Comparison of ENCODE assay signal across 25 cellular contexts in the genomic region with DNA sequence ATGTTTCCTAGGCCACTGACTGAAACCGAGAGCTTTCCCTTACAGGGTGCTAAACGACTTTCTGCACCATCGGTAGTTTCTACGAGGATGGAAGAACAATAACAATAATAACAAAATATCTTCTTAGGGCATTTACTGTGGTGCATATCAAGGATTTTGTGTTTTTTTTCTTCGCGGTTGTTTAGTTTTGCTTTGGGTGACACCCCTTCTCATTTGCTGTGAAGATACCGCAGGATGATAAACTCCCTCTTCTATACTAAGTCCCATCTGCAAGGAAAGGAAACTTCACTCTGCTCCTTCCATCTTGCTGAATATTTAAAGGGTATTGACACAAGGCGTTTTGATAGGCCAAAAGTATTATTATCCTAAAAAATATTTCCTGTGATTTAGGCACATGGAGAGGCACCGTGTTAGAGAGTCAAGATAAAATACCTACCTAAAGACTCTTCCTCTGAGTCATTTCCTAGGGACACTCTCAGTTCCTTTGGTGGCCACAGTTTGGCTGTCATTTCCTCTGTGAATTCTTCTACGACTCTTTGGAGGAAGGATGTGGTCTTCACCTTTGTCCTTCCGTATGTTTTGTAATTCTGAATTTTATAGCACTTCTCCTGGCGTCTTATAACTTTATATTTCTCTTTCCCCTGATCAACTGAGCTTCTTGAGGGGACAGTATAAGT.
DNase-seq lines count a peak whose midpoint lies in the region; ATAC-seq and TF ChIP-seq lines count a peak whose summit lies in the region.
"Had no signal": no experiment of that assay in that cellular context is flagged by ENCODE, and none has a peak within 500 bp of the region (broad histone marks: within the 10 kb centered on the region; RNA-seq: fewer than 3 reads in every experiment).

No MANE protein-coding gene starts in this region.

- intact Hi-C loops in natural killer cell (cut with micrococcal nuclease): loop anchor here (1.0 to 5.0 kb wide), 4 partner anchors 8 to 288 kb away; no protein-coding TSS in a partner anchor

- H3K4me1 ChIP-seq in upper lobe of left lung: no peaks in the 10 kb centered on the region

- WGBS in upper lobe of left lung, 2 donors: 68 to 73% methylated on average over 12 of the region's 12 CpGs

- H3K27ac ChIP-seq in upper lobe of left lung: no peak overlapping the region

- H3K27ac Mint-ChIP-seq in natural killer cell: peak overlapping the region; percentile 75 to 93
- H3K27ac Mint-ChIP-seq: activated B cell treated with CpG ODN at 0.5 μM for 24 hours; B cell; brain; HFFc6; naive thymus-derived CD8-positive, alpha-beta T cell; type B pancreatic cell had no signal

- no peaks in the 10 kb centered on the region for H3K36me3 ChIP-seq in upper lobe of left lung

- no peak for TF ChIP-seq EP300 in upper lobe of left lung (IDR thresholded peaks at IDR 0.05)

- no peak for TF ChIP-seq CTCF in natural killer cell (IDR thresholded peaks at IDR 0.05)
- no peak for TF ChIP-seq CTCF in upper lobe of left lung (IDR thresholded peaks at IDR 0.05)

- H3K36me3 Mint-ChIP-seq in natural killer cell: no peaks in the 10 kb centered on the region
- H3K36me3 Mint-ChIP-seq: brain; naive thymus-derived CD8-positive, alpha-beta T cell; type B pancreatic cell had no signal

- H3K4me3 ChIP-seq in upper lobe of left lung: no peak overlapping the region
- H3K4me3 ChIP-seq: GM12878 had no signal

- no peaks in the 10 kb centered on the region for H3K27me3 ChIP-seq in upper lobe of left lung

- TF ChIP-seq POLR2A in upper lobe of left lung (IDR thresholded peaks at IDR 0.05): no peak

- H3K27me3 Mint-ChIP-seq in natural killer cell (ENCODE audit: low read depth in 2 of 2): no peaks in the 10 kb centered on the region
- H3K27me3 Mint-ChIP-seq: activated B cell treated with CpG ODN at 0.5 μM for 24 hours, B cell, brain, type B pancreatic cell had no signal

- no peaks in the 10 kb centered on the region for H3K9me3 ChIP-seq in upper lobe of left lung

- H3K9me3 Mint-ChIP-seq in natural killer cell: no peaks in the 10 kb centered on the region
- H3K9me3 Mint-ChIP-seq: brain, type B pancreatic cell had no signal

- DNase-seq in activated gamma-delta T cell treated with Interleukin-2 at 50 U/mL for 16 hours: peak; percentile 15
- DNase-seq in activated gamma-delta T cell (lab: John Stamatoyannopoulos, UW): no peak
- peak; percentile 90 for DNase-seq in HT1080 (ENCODE audit: low read depth)
- peak; percentile 2 for DNase-seq in activated gamma-delta T cell treated with anti-CD3 and anti-CD28 coated beads, Interleukin-2, amount 50 U/mL, for 16 hours (ENCODE audit: low read depth)
- DNase-seq in natural killer cell: peak; percentile 25
- no peak for DNase-seq in HT-29 (ENCODE audit: low spot score)
- DNase-seq in upper lobe of left lung: no peak
- DNase-seq in MV-4-11 (lab: John Stamatoyannopoulos, UW): no peak
- DNase-seq: activated B cell treated with CpG ODN at 0.5 μM for 24 hours; activated CD4-positive, alpha-beta T cell treated with anti-CD3 and anti-CD28 coated beads, Interleukin-2, amount 50 U/mL, for 4 hours; activated effector memory CD4-positive, alpha-beta T cell treated with anti-CD3 and anti-CD28 coated beads, Interleukin-2, amount 50 U/mL, for 16 hours; COR-L47; GOT3; HFFc6; midbrain; NCI-H1092 treated with DMSO at 0.1 percent for 48 hours; NCI-H1930; NCI-H524 treated with DMSO at 0.1 percent for 48 hours; stimulated activated CD4-positive, alpha-beta T cell treated with anti-CD3 and anti-CD28 coated beads, Interleukin-1b, Interleukin-23, amount 100 ng/mL, for 48 hours had no signal

- peaks cover 73 to 79% of the 10 kb centered on the region in 2 donors for H3K4me1 Mint-ChIP-seq in natural killer cell
- H3K4me1 Mint-ChIP-seq: activated B cell treated with CpG ODN at 0.5 μM for 24 hours, B cell had no signal

- peak overlapping the region; percentile 85 for H3K4me3 Mint-ChIP-seq in natural killer cell
- H3K4me3 Mint-ChIP-seq: activated B cell treated with CpG ODN at 0.5 μM for 24 hours, B cell, brain, HFFc6, type B pancreatic cell had no signal

- ATAC-seq in natural killer cell: peak; percentile 81 to 91 (median 86)
- ATAC-seq in upper lobe of left lung (ENCODE audit: low FRiP score in 2 of 2): no peak
- ATAC-seq: GM12878; naive thymus-derived CD8-positive, alpha-beta T cell; Panc1 had no signal

Comparison
In these comparisons a context has a peak if more than half of its experiments do, and no peak if none do; other contexts are left out.
1. DNase-seq: peak in activated gamma-delta T cell treated with Interleukin-2 at 50 U/mL for 16 hours (single experiment), HT1080 (single experiment), activated gamma-delta T cell treated with anti-CD3 and anti-CD28 coated beads, Interleukin-2, amount 50 U/mL, for 16 hours (single experiment) and natural killer cell (single experiment); none in activated gamma-delta T cell (single experiment), HT-29 (single experiment), upper lobe of left lung (0 of 2) and MV-4-11 (single experiment).
2. ATAC-seq: peak in natural killer cell (3 of 3); none in upper lobe of left lung (0 of 2).